ENCODE assay signal across 9 cellular contexts in genomic region chr1:235012436-235013210, GRCh38.
DNase-seq lines count a peak whose midpoint lies in the region; ATAC-seq and TF ChIP-seq lines count a peak whose summit lies in the region.
"Had no signal": no experiment of that assay in that cellular context is flagged by ENCODE, and none has a peak within 500 bp of the region (broad histone marks: within the 10 kb centered on the region; RNA-seq: fewer than 3 reads in every experiment).

No MANE protein-coding gene starts in this region.

- H3K9ac ChIP-seq in GM23248: peak overlapping the region; percentile 73

- H3K9me3 ChIP-seq in GM23248 (ENCODE audit: low read depth) (no peaks in the 10 kb centered on the region), gastroesophageal sphincter (no peaks in the 10 kb centered on the region), spleen (peaks cover 0 to 5% (median 0%) of the 10 kb centered on the region in 8 donors)
- H3K9me3 ChIP-seq: thoracic aorta had no signal

- TF ChIP-seq CTCF in WTC11 (IDR thresholded peaks at IDR 0.05) (no peak), gastroesophageal sphincter (IDR thresholded peaks at IDR 0.05) (no peak), spleen (IDR thresholded peaks at IDR 0.05 in 8 of 11, conservative IDR thresholded peaks at IDR 0.05 in 3 of 11) (no peak), GM10248 (IDR thresholded peaks at IDR 0.05; ENCODE audit: control extremely low read depth, extremely low read depth, low read depth, missing control alignments) (no peak)

- H3K27ac Mint-ChIP-seq in WTC11: no peak overlapping the region

- no peak overlapping the region for H3K4me3 ChIP-seq in GM23248
- no peak overlapping the region for H3K4me3 ChIP-seq in gastroesophageal sphincter
- H3K4me3 ChIP-seq in spleen: peak overlapping the region in 1 of 8 donors; percentile 55
- H3K4me3 ChIP-seq: thoracic aorta had no signal

- no peaks in the 10 kb centered on the region; the same call in 1 of the 2 replicates for H3K27me3 Mint-ChIP-seq in WTC11 (ENCODE audit: low read depth)

- in situ Hi-C loops in GM23248 (cut with MboI): no loop called here

- H3K36me3 Mint-ChIP-seq in WTC11: peaks cover 9% of the 10 kb centered on the region

- H3K27me3 ChIP-seq in GM23248 (replicated peaks; ENCODE audit: insufficient read depth): no peaks in the 10 kb centered on the region
- H3K27me3 ChIP-seq in gastroesophageal sphincter: no peaks in the 10 kb centered on the region
- no peaks in the 10 kb centered on the region for H3K27me3 ChIP-seq in spleen (replicated peaks in 1 of 7)

- DNase-seq in GM23248 (no peak), WTC11 (ENCODE audit: low spot score) (no peak), spleen (no peak), NCI-H446 (lab: John Stamatoyannopoulos, UW) (no peak), GM10248 (ENCODE audit: extremely low spot score) (no peak)

- no peak for TF ChIP-seq EP300 in gastroesophageal sphincter (IDR thresholded peaks at IDR 0.05)

- peaks cover 20% of the 10 kb centered on the region for H3F3A ChIP-seq in GM23248 (ENCODE audit: insufficient read depth)

- WGBS in GM23248 (ENCODE audit: low coverage in 1 of 2, low lambda C conversion rate in 2 of 2, missing lambda C conversion rate in 2 of 2), 2 experiments: 85 to 86% methylated on average over 10 of the region's 10 CpGs
- 50 to 85% methylated on average over 2 to 4 of the region's 10 CpGs for WGBS in gastroesophageal sphincter (ENCODE audit: low coverage in 1 of 2), 2 donors
- 38 to 57% (median 53%) methylated on average over 10 of the region's 10 CpGs for WGBS in spleen, 5 donors

- no peaks in the 10 kb centered on the region for H3K9me2 ChIP-seq in GM23248 (ENCODE audit: insufficient read depth)

- H3K4me1 Mint-ChIP-seq in WTC11: peaks cover 22% of the 10 kb centered on the region

- H3K4me2 ChIP-seq in GM23248 (ENCODE audit: unreplicated experiment): peak overlapping the region; percentile 66

- POLR2A ChIA-PET in WTC11 (lab: Charles Lee) (no interaction called here), GM10248 (lab: Yijun Ruan, JAX) (interaction anchor here (0.6 to 2.8 kb wide), 18 partner anchors 10 to 411 kb away, joined by 3 to 22 read pairs (median 5); partner anchors contain the start of gene IRF2BP2)

- intact Hi-C loops in spleen (cut with DNase I; ENCODE audit: low total_unique reads): no loop called here

- H3K4me1 ChIP-seq in GM23248 (ENCODE audit: insufficient read depth): peaks cover 32% of the 10 kb centered on the region
- peaks cover 0 to 7% (median 0%) of the 10 kb centered on the region in 3 donors for H3K4me1 ChIP-seq in gastroesophageal sphincter
- H3K4me1 ChIP-seq in spleen: peaks cover 12 to 64% (median 27%) of the 10 kb centered on the region in 6 donors

- no peaks in the 10 kb centered on the region for H3K36me3 ChIP-seq in GM23248 (ENCODE audit: low read depth)
- H3K36me3 ChIP-seq in gastroesophageal sphincter: no peaks in the 10 kb centered on the region
- no peaks in the 10 kb centered on the region for H3K36me3 ChIP-seq in spleen
- H3K36me3 ChIP-seq: thoracic aorta had no signal

- ATAC-seq in WTC11: peak; percentile 28; the same call in 1 of the 2 replicates
- ATAC-seq in gastroesophageal sphincter: no peak
- no peak for ATAC-seq in GM18517 (IDR thresholded peaks at IDR 0.05; ENCODE audit: unreplicated experiment)
- ATAC-seq in GM21381 (IDR thresholded peaks at IDR 0.05; ENCODE audit: unreplicated experiment): no peak

- CTCF ChIA-PET in WTC11 (lab: Charles Lee): no interaction called here
- CTCF ChIA-PET in GM10248 (lab: Yijun Ruan, JAX): interaction anchor here (1.2 to 1.9 kb wide), 8 partner anchors 12 to 526 kb away, joined by 3 to 6 read pairs (median 5); no protein-coding TSS in a partner anchor

- no peak overlapping the region for H3K4me3 Mint-ChIP-seq in WTC11

- H4K20me1 ChIP-seq in GM23248 (ENCODE audit: insufficient read depth): no peaks in the 10 kb centered on the region

- TF ChIP-seq POLR2A in gastroesophageal sphincter (IDR thresholded peaks at IDR 0.05) (no peak), spleen (IDR thresholded peaks at IDR 0.05) (no peak)

- 0 out of 2 replicates have a peak overlapping the region, but pooled peaks have one; percentile 28 for H2AFZ ChIP-seq in GM23248

- H3K9me3 Mint-ChIP-seq in WTC11: peaks cover 14% of the 10 kb centered on the region

- H3K79me2 ChIP-seq in GM23248 (ENCODE audit: insufficient read depth): no peaks in the 10 kb centered on the region

- peak overlapping the region; percentile 91 for H3K27ac ChIP-seq in GM23248
- peak overlapping the region in 3 of 4 donors; percentile 13 to 61 (median 50) for H3K27ac ChIP-seq in gastroesophageal sphincter
- peak overlapping the region; percentile 73 to 92 (median 85) for H3K27ac ChIP-seq in spleen
- H3K27ac ChIP-seq: thoracic aorta had no signal

TF ChIP-seq in WTC11, 78 proteins besides CTCF, POLR2A, EP300 and RAD21:
- TF ChIP-seq, protein P1, sequence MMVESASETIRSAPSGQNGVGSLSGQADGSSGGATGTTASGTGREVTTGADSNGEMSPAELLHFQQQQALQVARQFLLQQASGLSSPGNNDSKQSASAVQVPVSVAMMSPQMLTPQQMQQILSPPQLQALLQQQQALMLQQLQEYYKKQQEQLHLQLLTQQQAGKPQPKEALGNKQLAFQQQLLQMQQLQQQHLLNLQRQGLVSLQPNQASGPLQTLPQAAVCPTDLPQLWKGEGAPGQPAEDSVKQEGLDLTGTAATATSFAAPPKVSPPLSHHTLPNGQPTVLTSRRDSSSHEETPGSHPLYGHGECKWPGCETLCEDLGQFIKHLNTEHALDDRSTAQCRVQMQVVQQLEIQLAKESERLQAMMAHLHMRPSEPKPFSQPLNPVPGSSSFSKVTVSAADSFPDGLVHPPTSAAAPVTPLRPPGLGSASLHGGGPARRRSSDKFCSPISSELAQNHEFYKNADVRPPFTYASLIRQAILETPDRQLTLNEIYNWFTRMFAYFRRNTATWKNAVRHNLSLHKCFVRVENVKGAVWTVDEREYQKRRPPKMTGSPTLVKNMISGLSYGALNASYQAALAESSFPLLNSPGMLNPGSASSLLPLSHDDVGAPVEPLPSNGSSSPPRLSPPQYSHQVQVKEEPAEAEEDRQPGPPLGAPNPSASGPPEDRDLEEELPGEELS (CRISPR knock-in tag; IDR thresholded peaks at IDR 0.05): no peak
